2 cellular contexts compared by ENCODE assay signal in genomic region chr14:95305145-95305544, GRCh38.
TF ChIP-seq lines count a peak whose summit lies in the region.

No MANE protein-coding gene starts in this region.

TF ChIP-seq in K562, 482 proteins besides CTCF, POLR2A, EP300 and RAD21:
- no peak for TF ChIP-seq ZNF398 (CRISPR knock-in tag; IDR thresholded peaks at IDR 0.05)
- TF ChIP-seq PKNOX1 (IDR thresholded peaks at IDR 0.05) = peak; percentile 18; the same call in 1 of the 2 replicates
TF ChIP-seq in K562: peak in this region for 1.

TF ChIP-seq in endothelial cell of umbilical vein, 7 proteins besides CTCF, POLR2A, EP300 and RAD21:
- TF ChIP-seq MYC (IDR thresholded peaks at IDR 0.05; ENCODE audit: low read depth, low read length) (no peak), EZH2 (IDR thresholded peaks at IDR 0.05; ENCODE audit: borderline replicate concordance, low read depth, low read length, severe bottlenecking) (no peak), MAX (IDR thresholded peaks at IDR 0.05; ENCODE audit: insufficient read depth, insufficient read length) (no peak), GATA2 (IDR thresholded peaks at IDR 0.05; ENCODE audit: insufficient read depth, insufficient read length, low read depth, low read length) (no peak), FOS (IDR thresholded peaks at IDR 0.05; ENCODE audit: borderline replicate concordance, insufficient read depth, low read length) (no peak), JUN (IDR thresholded peaks at IDR 0.05; ENCODE audit: borderline replicate concordance, insufficient read depth, insufficient read length, low read depth) (no peak), POLR2AphosphoS5 (IDR thresholded peaks at IDR 0.05; ENCODE audit: insufficient read depth, low read depth, low read length) (no peak)
